12 cellular contexts compared by ENCODE assay signal in the genomic region with DNA sequence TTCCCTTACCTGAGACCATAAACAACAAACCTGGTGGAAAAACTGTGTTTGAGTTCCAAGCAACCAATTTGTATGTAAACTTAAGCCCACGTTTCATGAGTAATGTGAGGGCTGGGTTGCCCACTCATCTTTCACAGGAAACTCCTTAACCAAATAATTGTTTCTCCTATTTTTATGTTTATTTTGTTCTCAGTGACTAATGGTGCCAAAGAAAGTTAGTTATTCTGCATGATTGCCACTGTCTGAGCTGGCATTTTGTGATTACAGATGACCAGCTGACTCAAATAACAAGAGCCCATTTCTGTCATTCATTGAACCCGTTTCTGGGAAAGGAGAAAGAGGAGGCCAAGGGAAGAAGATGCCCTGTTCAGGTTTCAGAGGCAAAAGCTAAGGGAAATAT.
DNase-seq lines count a peak whose midpoint lies in the region; ATAC-seq and TF ChIP-seq lines count a peak whose summit lies in the region.
"Had no signal": no experiment of that assay in that cellular context is flagged by ENCODE, and none has a peak within 500 bp of the region (broad histone marks: within the 10 kb centered on the region; RNA-seq: fewer than 3 reads in every experiment).

No MANE protein-coding gene starts in this region.

- H3K4me1 ChIP-seq in PC-3 (ENCODE audit: insufficient read depth, low read length) (peaks cover 9% of the 10 kb centered on the region), adrenal gland (replicated peaks in 1 of 2) (no peaks in the 10 kb centered on the region)

- no peaks in the 10 kb centered on the region for H4K20me1 ChIP-seq in PC-3 (ENCODE audit: low read length)
- H4K20me1 ChIP-seq: BLaER1 treated with 17β-estradiol and CSF1 and Interleukin-3, amounts not matched to agents 10 nM and 100 nM had no signal

- CTCF ChIA-PET in PC-3 (lab: Charles Lee) = no interaction called here

- ATAC-seq in PC-3 = no peak
- ATAC-seq in GM19395 (IDR thresholded peaks at IDR 0.05; ENCODE audit: unreplicated experiment) = no peak

- H3K4me3 ChIP-seq in PC-3 (ENCODE audit: low read length) = no peak overlapping the region
- H3K4me3 ChIP-seq in adrenal gland = no peak overlapping the region
- H3K4me3 ChIP-seq: BLaER1 treated with 17β-estradiol and CSF1 and Interleukin-3, amounts not matched to agents 10 nM and 100 nM had no signal

- POLR2A ChIA-PET in PC-3 (lab: Charles Lee; ENCODE audit: unreplicated experiment) = no interaction called here

- H3F3A ChIP-seq in PC-3 (ENCODE audit: low read length, unreplicated experiment) = no peaks in the 10 kb centered on the region

- TF ChIP-seq POLR2A in adrenal gland (IDR thresholded peaks at IDR 0.05) = no peak

- H3K36me3 ChIP-seq in PC-3 (ENCODE audit: low read depth, low read length) = no peaks in the 10 kb centered on the region
- H3K36me3 ChIP-seq in adrenal gland (replicated peaks in 1 of 2) = no peaks in the 10 kb centered on the region
- H3K36me3 ChIP-seq: BLaER1 treated with 17β-estradiol and CSF1 and Interleukin-3, amounts not matched to agents 10 nM and 100 nM had no signal

- TF ChIP-seq CTCF in PC-3 (conservative IDR thresholded peaks at IDR 0.05; ENCODE audit: low read depth, low read length) = no peak
- TF ChIP-seq CTCF in adrenal gland (IDR thresholded peaks at IDR 0.05) = no peak

- H3K27ac ChIP-seq in PC-3 (ENCODE audit: low read length) (no peak overlapping the region), adrenal gland (no peak overlapping the region)
- H3K27ac ChIP-seq: BLaER1 treated with 17β-estradiol and CSF1 and Interleukin-3, amounts not matched to agents 10 nM and 100 nM had no signal

- H3K9ac ChIP-seq in PC-3 (ENCODE audit: low read length) = no peak overlapping the region
- H3K9ac ChIP-seq: BLaER1 treated with 17β-estradiol and CSF1 and Interleukin-3, amounts not matched to agents 10 nM and 100 nM had no signal

- no peak overlapping the region for H2AFZ ChIP-seq in PC-3 (ENCODE audit: low read length)

- peak; percentile 19 for DNase-seq in HK-2 (ENCODE audit: unreplicated experiment)
- peak; percentile 53 for DNase-seq in PC-3
- peak; percentile 31 for DNase-seq in iris pigment epithelial cell (ENCODE audit: low read depth)
- peak; percentile 28 for DNase-seq in retina
- no peak for DNase-seq in adrenal gland
- DNase-seq in NCI-H1048 (lab: John Stamatoyannopoulos, UW) = no peak
- DNase-seq: DMS153, H7, NCI-H446, SIG-M5 had no signal

- intact Hi-C loops in PC-3 (cut with micrococcal nuclease) (no loop called here), adrenal gland (cut with DNase I) (no loop called here)

- 0 out of 2 replicates have a peak overlapping the region, but pooled peaks have one; percentile 22 for H3K4me2 ChIP-seq in PC-3 (ENCODE audit: low read length)
- H3K4me2 ChIP-seq: BLaER1 treated with 17β-estradiol and CSF1 and Interleukin-3, amounts not matched to agents 10 nM and 100 nM had no signal

- H3K9me3 ChIP-seq in PC-3 (ENCODE audit: low read length) (no peaks in the 10 kb centered on the region), adrenal gland (replicated peaks in 1 of 3) (peaks cover 0 to 10% (median 0%) of the 10 kb centered on the region in 3 donors)

- H3K9me2 ChIP-seq in PC-3 (replicated peaks; ENCODE audit: low read length) = no peaks in the 10 kb centered on the region

- no TSS peak for BruUV-seq in PC-3 (replicated peaks; lab: Mats Ljungman, UMichigan)

- H3K79me2 ChIP-seq in PC-3 (ENCODE audit: low read length) = no peaks in the 10 kb centered on the region

- H3K27me3 ChIP-seq in PC-3 (ENCODE audit: low read length) (no peaks in the 10 kb centered on the region), adrenal gland (no peaks in the 10 kb centered on the region)
- H3K27me3 ChIP-seq: BLaER1 treated with 17β-estradiol and CSF1 and Interleukin-3, amounts not matched to agents 10 nM and 100 nM had no signal

- 42 to 47% (median 47%) methylated on average over 2 of the region's 2 CpGs for WGBS in adrenal gland, 4 donors

Comparison
In these comparisons a context has a peak if more than half of its experiments do, and no peak if none do; other contexts are left out.
1. DNase-seq: peak in HK-2 (single experiment), PC-3 (single experiment), iris pigment epithelial cell (single experiment) and retina (single experiment); none in adrenal gland (0 of 7) and NCI-H1048 (single experiment).